In genomic region chr12:58242803-58243628, GRCh38 we compare ENCODE assay signal across 31 cellular contexts.
DNase-seq lines count a peak whose midpoint lies in the region; ATAC-seq and TF ChIP-seq lines count a peak whose summit lies in the region.
"Had no signal": no experiment of that assay in that cellular context is flagged by ENCODE, and none has a peak within 500 bp of the region (broad histone marks: within the 10 kb centered on the region; RNA-seq: fewer than 3 reads in every experiment).

No MANE protein-coding gene starts in this region.

- no peaks in the 10 kb centered on the region for H3K27me3 Mint-ChIP-seq in WTC11 (ENCODE audit: low read depth)

- peak overlapping the region; percentile 52; the same call in 1 of the 2 replicates for H3K18ac ChIP-seq in IMR-90 (ENCODE audit: low read depth, low read length)

- no peak overlapping the region for H3K9ac ChIP-seq in IMR-90 (ENCODE audit: low read depth, low read length)
- H3K9ac ChIP-seq: BLaER1, parathyroid adenoma had no signal

- H3K4me2 ChIP-seq in IMR-90 (ENCODE audit: low read depth, low read length) = no peak overlapping the region; the same call in 1 of the 2 replicates
- H3K4me2 ChIP-seq: A549, BLaER1 had no signal

- no TSS peak for BruUV-seq in IMR-90 (replicated peaks; lab: Mats Ljungman, UMichigan)

- peak overlapping the region; percentile 43; the same call in 1 of the 2 replicates for H3K4ac ChIP-seq in IMR-90 (ENCODE audit: low read depth, low read length)

- in situ Hi-C loops in IMR-90 (cut with MboI; ENCODE audit: low sequenced_read_pairs) = no loop called here

- CTCF ChIA-PET in IMR-90 (lab: Yijun Ruan, JAX) = no interaction called here
- CTCF ChIA-PET in WTC11 (lab: Charles Lee) = no interaction called here

- peak overlapping the region; percentile 67; the same call in 1 of the 2 replicates for H2BK20ac ChIP-seq in IMR-90 (ENCODE audit: low read depth, low read length)

- H3K9me3 ChIP-seq in IMR-90 (ENCODE audit: control insufficient read depth, insufficient read depth, low read length) = no peaks in the 10 kb centered on the region
- H3K9me3 ChIP-seq: A549, BLaER1, heart left ventricle had no signal

- H3K36me3 Mint-ChIP-seq in WTC11 = no peaks in the 10 kb centered on the region
- H3K36me3 Mint-ChIP-seq: brain had no signal

- POLR2A ChIA-PET in IMR-90 (lab: Charles Lee; ENCODE audit: unreplicated experiment) = no interaction called here
- POLR2A ChIA-PET in WTC11 (lab: Charles Lee) = no interaction called here

- H2BK5ac ChIP-seq in IMR-90 (ENCODE audit: low read depth, low read length, poor library complexity, severe bottlenecking) = no peak overlapping the region

- no peak overlapping the region for H4K5ac ChIP-seq in IMR-90 (ENCODE audit: low read depth, low read length)

- no peaks in the 10 kb centered on the region for H3K9me1 ChIP-seq in IMR-90 (ENCODE audit: insufficient read depth, low read length)

- no peaks in the 10 kb centered on the region for H4K20me1 ChIP-seq in IMR-90 (ENCODE audit: insufficient read depth, low read length)
- H4K20me1 ChIP-seq: BLaER1 had no signal

- peak overlapping the region; percentile 41; the same call in 1 of the 2 replicates for H2BK120ac ChIP-seq in IMR-90 (ENCODE audit: low read depth, low read length)

- H3K4me1 ChIP-seq in IMR-90 (ENCODE audit: control insufficient read depth, insufficient read depth, low read length) = peaks cover 1% of the 10 kb centered on the region; the same call in 1 of the 2 replicates
- H3K4me1 ChIP-seq: A549, BLaER1, heart left ventricle, parathyroid adenoma had no signal

- peak; percentile 74 for ATAC-seq in IMR-90 (ENCODE audit: low read depth)
- ATAC-seq in WTC11 = peak; percentile 73; the same call in 1 of the 2 replicates
- ATAC-seq in esophagus mucosa = no peak
- ATAC-seq in GM18909 (IDR thresholded peaks at IDR 0.05; ENCODE audit: poor library complexity, unreplicated experiment) = no peak
- ATAC-seq: A549; activated CD8-positive, alpha-beta T cell treated with anti-CD3 and anti-CD28 coated beads for 36 hours; heart left ventricle; left ventricle myocardium superior; Right ventricle myocardium inferior; SK-N-SH treated with all-trans-retinoic acid at 6 μM for 48 hours; stimulated activated naive CD8-positive, alpha-beta T cell treated with anti-CD3 and anti-CD28 coated beads, Interleukin-15, Interleukin-2, amounts not matched to agents 100 U/mL and 50 U/mL, for 24 hours had no signal

- H3K4me1 Mint-ChIP-seq in WTC11 = peaks cover 17% of the 10 kb centered on the region

- H3K14ac ChIP-seq in IMR-90 (replicated peaks; ENCODE audit: low read depth, low read length) = no peak overlapping the region

- DNase-seq in Daoy (ENCODE audit: low read depth) = peak; percentile 35
- peak; percentile 40 for DNase-seq in IMR-90
- no peak for DNase-seq in WTC11 (ENCODE audit: low spot score)
- peak; percentile 6 for DNase-seq in fibroblast of the aortic adventitia (ENCODE audit: low read depth)
- DNase-seq in NCI-H1092 (lab: John Stamatoyannopoulos, UW) = no peak
- no peak for DNase-seq in foreskin fibroblast
- DNase-seq: activated CD4-positive, CD25-positive, alpha-beta regulatory T cell treated with anti-CD3 and anti-CD28 coated beads, Interleukin-2, amount 50 U/mL, for 72 hours; activated CD8-positive, alpha-beta memory T cell treated with anti-CD3 and anti-CD28 coated beads, Interleukin-2, amount 50 U/mL, for 48 hours; activated CD8-positive, alpha-beta T cell treated with anti-CD3 and anti-CD28 coated beads for 36 hours; activated naive CD4-positive, alpha-beta T cell treated with anti-CD3 and anti-CD28 coated beads for 36 hours; foreskin melanocyte; heart left ventricle; KG1; kidney; left ventricle myocardium superior; mesendoderm; MM.1S; NCI-H1417 treated with DMSO at 0.1 percent for 48 hours; NCI-H2029 treated with DMSO at 0.1 percent for 48 hours; NCI-H524 treated with DMSO at 0.1 percent for 48 hours; small intestine; stimulated activated naive CD8-positive, alpha-beta T cell treated with anti-CD3 and anti-CD28 coated beads, Interleukin-15, Interleukin-2, amounts not matched to agents 100 U/mL and 50 U/mL, for 24 hours had no signal

- peak overlapping the region; percentile 57; the same call in 1 of the 2 replicates for H3K27ac ChIP-seq in IMR-90 (ENCODE audit: insufficient read depth, low read length)
- H3K27ac ChIP-seq: A549, BLaER1, heart left ventricle, parathyroid adenoma had no signal

- TF ChIP-seq CTCF in IMR-90 (conservative IDR thresholded peaks at IDR 0.05; ENCODE audit: low read depth, low read length) = no peak
- no peak for TF ChIP-seq CTCF in WTC11 (IDR thresholded peaks at IDR 0.05)
- TF ChIP-seq CTCF in fibroblast of the aortic adventitia (IDR thresholded peaks at IDR 0.05; ENCODE audit: insufficient read depth, low read length) = no peak
- no peak for TF ChIP-seq CTCF in foreskin fibroblast (IDR thresholded peaks at IDR 0.05; ENCODE audit: low read depth, low read length)

- H3K79me1 ChIP-seq in IMR-90 (ENCODE audit: low read depth in 1 of 2, low read length in 2 of 2) = no peaks in the 10 kb centered on the region

- no peak overlapping the region; a peak in 1 of 4 replicates for H4K8ac ChIP-seq in IMR-90 (ENCODE audit: low read depth in 2 of 2, low read length in 2 of 2)

- H3K4me3 ChIP-seq in IMR-90 (ENCODE audit: insufficient read depth, low read depth, low read length) (no peak overlapping the region), fibroblast of the aortic adventitia (ENCODE audit: low read depth, low read length) (no peak overlapping the region), foreskin fibroblast (ENCODE audit: low read depth in 1 of 2, low read length in 2 of 2) (no peak overlapping the region)
- H3K4me3 ChIP-seq: A549, BLaER1, heart left ventricle had no signal

- H3K4me3 Mint-ChIP-seq in WTC11 = no peak overlapping the region
- H3K4me3 Mint-ChIP-seq: activated CD8-positive, alpha-beta T cell treated with anti-CD3 and anti-CD28 coated beads for 36 hours; activated naive CD4-positive, alpha-beta T cell treated with anti-CD3 and anti-CD28 coated beads for 36 hours; brain; T-helper 1 cell treated with Interleukin-12 subunit alpha and Interleukin-12 subunit beta and Interleukin-4 antibody, amounts not matched to agents 30 μg/mL and 1 μg/mL, for 36 hours had no signal

- WGBS in IMR-90 (ENCODE audit: extremely low coverage in 2 of 2, insufficient read length in 1 of 2), 2 experiments = no CpG with 5 or more reads among the region's 4 CpGs

- H2BK15ac ChIP-seq in IMR-90 (ENCODE audit: low read depth, low read length) = no peak overlapping the region

- H2AK5ac ChIP-seq in IMR-90 (ENCODE audit: low read depth, low read length) = no peak overlapping the region

- H3K56ac ChIP-seq in IMR-90 (ENCODE audit: extremely low read depth, insufficient read depth, low read length) = no peak overlapping the region

- no peaks in the 10 kb centered on the region for H3K27me3 ChIP-seq in IMR-90 (ENCODE audit: control insufficient read depth, insufficient read depth, low read length)
- H3K27me3 ChIP-seq: BLaER1, heart left ventricle had no signal

- no peaks in the 10 kb centered on the region for H3K36me3 ChIP-seq in IMR-90 (ENCODE audit: control insufficient read depth, insufficient read depth, low read length)
- H3K36me3 ChIP-seq: BLaER1, heart left ventricle had no signal

- dilution Hi-C loops in IMR-90 (cut with HindIII; ENCODE audit: low sequenced_read_pairs, unreplicated experiment) = no loop called here

- no peak for TF ChIP-seq POLR2A in IMR-90 (IDR thresholded peaks at IDR 0.05; ENCODE audit: low read depth, low read length)

- no peak overlapping the region; the same call in 1 of the 2 replicates for H4K91ac ChIP-seq in IMR-90 (ENCODE audit: insufficient read depth, low read depth, low read length)

- H3K9me3 Mint-ChIP-seq in WTC11 = peaks cover 12% of the 10 kb centered on the region
- H3K9me3 Mint-ChIP-seq: activated CD8-positive, alpha-beta T cell treated with anti-CD3 and anti-CD28 coated beads for 36 hours; activated naive CD4-positive, alpha-beta T cell treated with anti-CD3 and anti-CD28 coated beads for 36 hours; T-helper 1 cell treated with Interleukin-12 subunit alpha and Interleukin-12 subunit beta and Interleukin-4 antibody, amounts not matched to agents 30 μg/mL and 1 μg/mL, for 36 hours had no signal

- no peak overlapping the region for H2AFZ ChIP-seq in IMR-90 (replicated peaks; ENCODE audit: low read length, poor library complexity)
- H2AFZ ChIP-seq: parathyroid adenoma had no signal

- H2AK9ac ChIP-seq in IMR-90 (replicated peaks; ENCODE audit: low read depth, low read length, poor library complexity) = no peak overlapping the region

- no peak overlapping the region; the same call in 1 of the 2 replicates for H3K23ac ChIP-seq in IMR-90 (ENCODE audit: low read depth, low read length)

- intact Hi-C loops in IMR-90 (cut with micrococcal nuclease) = no loop called here

- TF ChIP-seq RAD21 in IMR-90 (IDR thresholded peaks at IDR 0.05; ENCODE audit: low read length) = no peak

- no peak overlapping the region for H3K27ac Mint-ChIP-seq in WTC11
- H3K27ac Mint-ChIP-seq: activated CD8-positive, alpha-beta T cell treated with anti-CD3 and anti-CD28 coated beads for 36 hours; activated naive CD4-positive, alpha-beta T cell treated with anti-CD3 and anti-CD28 coated beads for 36 hours; T-helper 1 cell treated with Interleukin-12 subunit alpha and Interleukin-12 subunit beta and Interleukin-4 antibody, amounts not matched to agents 30 μg/mL and 1 μg/mL, for 36 hours had no signal

TF ChIP-seq in IMR-90, 13 proteins besides CTCF, POLR2A, EP300 and RAD21 (continues in another document):
- TF ChIP-seq MXI1 (IDR thresholded peaks at IDR 0.05; ENCODE audit: borderline replicate concordance, low read depth, low read length) = no peak
- no peak for TF ChIP-seq CHD1 (IDR thresholded peaks at IDR 0.05; ENCODE audit: low read depth, low read length)
- no peak for TF ChIP-seq RCOR1 (IDR thresholded peaks at IDR 0.05; ENCODE audit: insufficient replicate concordance, low read length)
- TF ChIP-seq RFX5 (IDR thresholded peaks at IDR 0.05; ENCODE audit: low read depth, low read length) = no peak
- no peak for TF ChIP-seq NFE2L2 (IDR thresholded peaks at IDR 0.05; ENCODE audit: low read depth, low read length)

TF ChIP-seq in WTC11, 78 proteins besides CTCF, POLR2A, EP300 and RAD21 (continues in another document):
- no peak for TF ChIP-seq SMAD4 (CRISPR knock-in tag; IDR thresholded peaks at IDR 0.05)
- TF ChIP-seq, protein P1, sequence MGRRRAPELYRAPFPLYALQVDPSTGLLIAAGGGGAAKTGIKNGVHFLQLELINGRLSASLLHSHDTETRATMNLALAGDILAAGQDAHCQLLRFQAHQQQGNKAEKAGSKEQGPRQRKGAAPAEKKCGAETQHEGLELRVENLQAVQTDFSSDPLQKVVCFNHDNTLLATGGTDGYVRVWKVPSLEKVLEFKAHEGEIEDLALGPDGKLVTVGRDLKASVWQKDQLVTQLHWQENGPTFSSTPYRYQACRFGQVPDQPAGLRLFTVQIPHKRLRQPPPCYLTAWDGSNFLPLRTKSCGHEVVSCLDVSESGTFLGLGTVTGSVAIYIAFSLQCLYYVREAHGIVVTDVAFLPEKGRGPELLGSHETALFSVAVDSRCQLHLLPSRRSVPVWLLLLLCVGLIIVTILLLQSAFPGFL (CRISPR knock-in tag; IDR thresholded peaks at IDR 0.05; ENCODE audit: borderline replicate concordance) = no peak
- no peak for TF ChIP-seq GRHL2 (CRISPR knock-in tag; IDR thresholded peaks at IDR 0.05; ENCODE audit: insufficient replicate concordance, severe bottlenecking)
- no peak for TF ChIP-seq ZNF423 (CRISPR knock-in tag; IDR thresholded peaks at IDR 0.05)
- no peak for TF ChIP-seq EMX1 (CRISPR knock-in tag; IDR thresholded peaks at IDR 0.05)

Comparison
In these comparisons a context has a peak if more than half of its experiments do, and no peak if none do; other contexts are left out.
1. DNase-seq: peak in Daoy (single experiment), IMR-90 (single experiment) and fibroblast of the aortic adventitia (single experiment); none in WTC11 (single experiment), NCI-H1092 (single experiment) and foreskin fibroblast (0 of 2).
2. ATAC-seq: peak in IMR-90 (single experiment) and WTC11 (single experiment); none in esophagus mucosa (single experiment) and GM18909 (single experiment).